1 cellular context compared by ENCODE assay signal in genomic region chr2:182482511-182482910, GRCh38.
TF ChIP-seq lines count a peak whose summit lies in the region.

No MANE protein-coding gene starts in this region.

TF ChIP-seq in HepG2, 621 proteins besides CTCF, POLR2A, EP300 and RAD21 (continued from another document):
- TF ChIP-seq, protein P1, sequence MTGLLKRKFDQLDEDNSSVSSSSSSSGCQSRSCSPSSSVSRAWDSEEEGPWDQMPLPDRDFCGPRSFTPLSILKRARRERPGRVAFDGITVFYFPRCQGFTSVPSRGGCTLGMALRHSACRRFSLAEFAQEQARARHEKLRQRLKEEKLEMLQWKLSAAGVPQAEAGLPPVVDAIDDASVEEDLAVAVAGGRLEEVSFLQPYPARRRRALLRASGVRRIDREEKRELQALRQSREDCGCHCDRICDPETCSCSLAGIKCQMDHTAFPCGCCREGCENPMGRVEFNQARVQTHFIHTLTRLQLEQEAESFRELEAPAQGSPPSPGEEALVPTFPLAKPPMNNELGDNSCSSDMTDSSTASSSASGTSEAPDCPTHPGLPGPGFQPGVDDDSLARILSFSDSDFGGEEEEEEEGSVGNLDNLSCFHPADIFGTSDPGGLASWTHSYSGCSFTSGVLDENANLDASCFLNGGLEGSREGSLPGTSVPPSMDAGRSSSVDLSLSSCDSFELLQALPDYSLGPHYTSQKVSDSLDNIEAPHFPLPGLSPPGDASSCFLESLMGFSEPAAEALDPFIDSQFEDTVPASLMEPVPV (CRISPR knock-in tag; IDR thresholded peaks at IDR 0.05), result no peak
- TF ChIP-seq ZFP37 (CRISPR knock-in tag; IDR thresholded peaks at IDR 0.05; ENCODE audit: borderline replicate concordance) (no peak), FOXA1 (IDR thresholded peaks at IDR 0.05) (no peak), FOXA1 (CRISPR knock-in tag; IDR thresholded peaks at IDR 0.05) (no peak), KMT2B (CRISPR knock-in tag; IDR thresholded peaks at IDR 0.05) (no peak), ZNF550 (CRISPR knock-in tag; IDR thresholded peaks at IDR 0.05; ENCODE audit: borderline replicate concordance) (no peak), ZC3H4 (CRISPR knock-in tag; IDR thresholded peaks at IDR 0.05; ENCODE audit: borderline replicate concordance) (no peak), CHCHD3 (CRISPR knock-in tag; IDR thresholded peaks at IDR 0.05) (no peak), RFX1 (IDR thresholded peaks at IDR 0.05) (no peak), ZNF317 (CRISPR knock-in tag; IDR thresholded peaks at IDR 0.05) (no peak)
- TF ChIP-seq, protein P2, sequence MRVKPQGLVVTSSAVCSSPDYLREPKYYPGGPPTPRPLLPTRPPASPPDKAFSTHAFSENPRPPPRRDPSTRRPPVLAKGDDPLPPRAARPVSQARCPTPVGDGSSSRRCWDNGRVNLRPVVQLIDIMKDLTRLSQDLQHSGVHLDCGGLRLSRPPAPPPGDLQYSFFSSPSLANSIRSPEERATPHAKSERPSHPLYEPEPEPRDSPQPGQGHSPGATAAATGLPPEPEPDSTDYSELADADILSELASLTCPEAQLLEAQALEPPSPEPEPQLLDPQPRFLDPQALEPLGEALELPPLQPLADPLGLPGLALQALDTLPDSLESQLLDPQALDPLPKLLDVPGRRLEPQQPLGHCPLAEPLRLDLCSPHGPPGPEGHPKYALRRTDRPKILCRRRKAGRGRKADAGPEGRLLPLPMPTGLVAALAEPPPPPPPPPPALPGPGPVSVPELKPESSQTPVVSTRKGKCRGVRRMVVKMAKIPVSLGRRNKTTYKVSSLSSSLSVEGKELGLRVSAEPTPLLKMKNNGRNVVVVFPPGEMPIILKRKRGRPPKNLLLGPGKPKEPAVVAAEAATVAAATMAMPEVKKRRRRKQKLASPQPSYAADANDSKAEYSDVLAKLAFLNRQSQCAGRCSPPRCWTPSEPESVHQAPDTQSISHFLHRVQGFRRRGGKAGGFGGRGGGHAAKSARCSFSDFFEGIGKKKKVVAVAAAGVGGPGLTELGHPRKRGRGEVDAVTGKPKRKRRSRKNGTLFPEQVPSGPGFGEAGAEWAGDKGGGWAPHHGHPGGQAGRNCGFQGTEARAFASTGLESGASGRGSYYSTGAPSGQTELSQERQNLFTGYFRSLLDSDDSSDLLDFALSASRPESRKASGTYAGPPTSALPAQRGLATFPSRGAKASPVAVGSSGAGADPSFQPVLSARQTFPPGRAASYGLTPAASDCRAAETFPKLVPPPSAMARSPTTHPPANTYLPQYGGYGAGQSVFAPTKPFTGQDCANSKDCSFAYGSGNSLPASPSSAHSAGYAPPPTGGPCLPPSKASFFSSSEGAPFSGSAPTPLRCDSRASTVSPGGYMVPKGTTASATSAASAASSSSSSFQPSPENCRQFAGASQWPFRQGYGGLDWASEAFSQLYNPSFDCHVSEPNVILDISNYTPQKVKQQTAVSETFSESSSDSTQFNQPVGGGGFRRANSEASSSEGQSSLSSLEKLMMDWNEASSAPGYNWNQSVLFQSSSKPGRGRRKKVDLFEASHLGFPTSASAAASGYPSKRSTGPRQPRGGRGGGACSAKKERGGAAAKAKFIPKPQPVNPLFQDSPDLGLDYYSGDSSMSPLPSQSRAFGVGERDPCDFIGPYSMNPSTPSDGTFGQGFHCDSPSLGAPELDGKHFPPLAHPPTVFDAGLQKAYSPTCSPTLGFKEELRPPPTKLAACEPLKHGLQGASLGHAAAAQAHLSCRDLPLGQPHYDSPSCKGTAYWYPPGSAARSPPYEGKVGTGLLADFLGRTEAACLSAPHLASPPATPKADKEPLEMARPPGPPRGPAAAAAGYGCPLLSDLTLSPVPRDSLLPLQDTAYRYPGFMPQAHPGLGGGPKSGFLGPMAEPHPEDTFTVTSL (CRISPR knock-in tag; IDR thresholded peaks at IDR 0.05; ENCODE audit: borderline replicate concordance), result no peak
